8 cellular contexts compared by ENCODE assay signal in the genomic region with DNA sequence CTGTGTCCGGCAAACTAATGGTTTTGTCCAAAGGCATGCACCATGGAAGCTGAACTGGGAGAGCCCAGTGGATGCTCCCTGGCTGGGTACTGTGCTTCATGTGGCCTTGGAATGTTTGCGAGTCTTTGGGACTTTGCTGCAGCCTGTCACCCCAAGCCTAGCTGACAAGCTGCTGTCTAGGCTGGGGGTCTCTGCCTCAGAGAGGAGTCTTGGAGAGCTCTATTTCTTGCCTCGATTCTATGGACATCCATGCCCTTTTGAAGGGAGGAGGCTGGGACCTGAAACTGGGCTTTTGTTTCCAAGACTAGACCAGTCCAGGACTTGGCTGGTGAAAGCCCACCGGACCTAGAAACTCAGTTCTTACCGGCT. TPM values are rescaled to one million over a fixed set of nuclear protein-coding genes. Genes with fewer than 3 reads are reported as not detected.
DNase-seq lines count a peak whose midpoint lies in the region; ATAC-seq and TF ChIP-seq lines count a peak whose summit lies in the region.

No MANE protein-coding gene starts in this region.

- peak overlapping the region; percentile 79 for H3K4me3 ChIP-seq in right cardiac atrium (ENCODE audit: low read length)

- no peak overlapping the region for H3K27ac ChIP-seq in right cardiac atrium (ENCODE audit: low read length)

- H3K27me3 ChIP-seq in right cardiac atrium (ENCODE audit: control insufficient read depth, insufficient read depth), result no peaks in the 10 kb centered on the region

- POLR2A ChIA-PET in WTC11 (lab: Charles Lee), result interaction anchor here (0.9 kb wide), 1 partner anchor 296 kb away, joined by 7 read pairs; no protein-coding TSS in a partner anchor

- peaks cover 39% of the 10 kb centered on the region for H3K4me1 Mint-ChIP-seq in WTC11
- peaks cover 46% of the 10 kb centered on the region for H3K4me1 Mint-ChIP-seq in stimulated activated effector memory CD8-positive, alpha-beta T cell treated with anti-CD3 and anti-CD28 coated beads, Interleukin-12 subunit alpha, Interleukin-12 subunit beta, amount 100 ng/mL, for 72 hours

- H3K27ac Mint-ChIP-seq in WTC11, result no peak overlapping the region
- H3K27ac Mint-ChIP-seq in stimulated activated effector memory CD8-positive, alpha-beta T cell treated with anti-CD3 and anti-CD28 coated beads, Interleukin-12 subunit alpha, Interleukin-12 subunit beta, amount 100 ng/mL, for 72 hours, result peak overlapping the region; percentile 95

- in situ Hi-C loops in ACHN (cut with HindIII; ENCODE audit: low pct_ligation_motif_present, low pct_unique_long_range_greater_than_20kb, low sequenced_read_pairs), result no loop called here

- H3K4me1 ChIP-seq in right cardiac atrium (ENCODE audit: control insufficient read depth, insufficient read depth, low read length), result peaks cover 9% of the 10 kb centered on the region

- intact Hi-C loops in right cardiac atrium (cut with DNase I), result loop anchor here in 3 of 4 donors (10.0 kb wide), 2 partner anchors 418 to 588 kb away; no protein-coding TSS in a partner anchor

- no peaks in the 10 kb centered on the region for H3K9me3 ChIP-seq in right cardiac atrium (ENCODE audit: control insufficient read depth, low read length)

- DNase-seq in NCI-H82 (lab: John Stamatoyannopoulos, UW) (peak; percentile 52), NCI-H82 treated with DMSO at 0.1 percent for 48 hours (lab: John Stamatoyannopoulos, UW; ENCODE audit: unreplicated experiment) (no peak), WTC11 (ENCODE audit: low spot score) (no peak), right cardiac atrium (no peak), ACHN (no peak), cerebellum (ENCODE audit: low spot score) (no peak)
- DNase-seq in stimulated activated effector memory CD8-positive, alpha-beta T cell treated with anti-CD3 and anti-CD28 coated beads, Interleukin-12 subunit alpha, Interleukin-12 subunit beta, amount 100 ng/mL, for 72 hours (ENCODE audit: low spot score in 2 of 2), result no peak

- H3K36me3 Mint-ChIP-seq in WTC11, result peaks cover 23% of the 10 kb centered on the region
- H3K36me3 Mint-ChIP-seq in stimulated activated effector memory CD8-positive, alpha-beta T cell treated with anti-CD3 and anti-CD28 coated beads, Interleukin-12 subunit alpha, Interleukin-12 subunit beta, amount 100 ng/mL, for 72 hours, result peaks cover 54% of the 10 kb centered on the region

- H3K9me3 Mint-ChIP-seq in WTC11, result peaks cover 3% of the 10 kb centered on the region; the same call in 1 of the 2 replicates
- H3K9me3 Mint-ChIP-seq in stimulated activated effector memory CD8-positive, alpha-beta T cell treated with anti-CD3 and anti-CD28 coated beads, Interleukin-12 subunit alpha, Interleukin-12 subunit beta, amount 100 ng/mL, for 72 hours, result no peaks in the 10 kb centered on the region

- H3K4me3 Mint-ChIP-seq in WTC11, result peak overlapping the region; percentile 84
- H3K4me3 Mint-ChIP-seq in stimulated activated effector memory CD8-positive, alpha-beta T cell treated with anti-CD3 and anti-CD28 coated beads, Interleukin-12 subunit alpha, Interleukin-12 subunit beta, amount 100 ng/mL, for 72 hours, result peak overlapping the region; percentile 90

- H3K27me3 Mint-ChIP-seq in WTC11 (ENCODE audit: low read depth), result no peaks in the 10 kb centered on the region; the same call in 1 of the 2 replicates

- ATAC-seq in WTC11, result no peak
- ATAC-seq in right cardiac atrium, result no peak
- no peak for ATAC-seq in stimulated activated effector memory CD8-positive, alpha-beta T cell treated with anti-CD3 and anti-CD28 coated beads, Interleukin-12 subunit alpha, Interleukin-12 subunit beta, amount 100 ng/mL, for 72 hours
- no peak for ATAC-seq in HG02571 (IDR thresholded peaks at IDR 0.05; ENCODE audit: unreplicated experiment)

- no peak for TF ChIP-seq CTCF in WTC11 (IDR thresholded peaks at IDR 0.05)

- 62% methylated on average over 5 of the region's 5 CpGs for WGBS in right cardiac atrium

- CTCF ChIA-PET in WTC11 (lab: Charles Lee), result interaction anchor here (0.9 to 1.6 kb wide), 3 partner anchors 11 to 94 kb away, joined by 3 to 5 read pairs (median 5); no protein-coding TSS in a partner anchor

TF ChIP-seq in WTC11, 78 proteins besides CTCF, POLR2A, EP300 and RAD21 (continues in another document):
- TF ChIP-seq, protein P1, sequence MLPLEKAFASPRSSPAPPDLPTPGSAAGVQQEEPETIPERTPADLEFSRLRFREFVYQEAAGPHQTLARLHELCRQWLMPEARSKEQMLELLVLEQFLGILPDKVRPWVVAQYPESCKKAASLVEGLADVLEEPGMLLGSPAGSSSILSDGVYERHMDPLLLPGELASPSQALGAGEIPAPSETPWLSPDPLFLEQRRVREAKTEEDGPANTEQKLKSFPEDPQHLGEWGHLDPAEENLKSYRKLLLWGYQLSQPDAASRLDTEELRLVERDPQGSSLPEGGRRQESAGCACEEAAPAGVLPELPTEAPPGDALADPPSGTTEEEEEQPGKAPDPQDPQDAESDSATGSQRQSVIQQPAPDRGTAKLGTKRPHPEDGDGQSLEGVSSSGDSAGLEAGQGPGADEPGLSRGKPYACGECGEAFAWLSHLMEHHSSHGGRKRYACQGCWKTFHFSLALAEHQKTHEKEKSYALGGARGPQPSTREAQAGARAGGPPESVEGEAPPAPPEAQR (CRISPR knock-in tag; IDR thresholded peaks at IDR 0.05), result no peak
- TF ChIP-seq JUN (CRISPR knock-in tag; IDR thresholded peaks at IDR 0.05) (no peak), EMX1 (CRISPR knock-in tag; IDR thresholded peaks at IDR 0.05) (no peak), SMAD3 (CRISPR knock-in tag; IDR thresholded peaks at IDR 0.05; ENCODE audit: borderline replicate concordance) (no peak), ATF2 (CRISPR knock-in tag; IDR thresholded peaks at IDR 0.05; ENCODE audit: borderline replicate concordance, low read depth) (no peak)
- TF ChIP-seq, protein P2, sequence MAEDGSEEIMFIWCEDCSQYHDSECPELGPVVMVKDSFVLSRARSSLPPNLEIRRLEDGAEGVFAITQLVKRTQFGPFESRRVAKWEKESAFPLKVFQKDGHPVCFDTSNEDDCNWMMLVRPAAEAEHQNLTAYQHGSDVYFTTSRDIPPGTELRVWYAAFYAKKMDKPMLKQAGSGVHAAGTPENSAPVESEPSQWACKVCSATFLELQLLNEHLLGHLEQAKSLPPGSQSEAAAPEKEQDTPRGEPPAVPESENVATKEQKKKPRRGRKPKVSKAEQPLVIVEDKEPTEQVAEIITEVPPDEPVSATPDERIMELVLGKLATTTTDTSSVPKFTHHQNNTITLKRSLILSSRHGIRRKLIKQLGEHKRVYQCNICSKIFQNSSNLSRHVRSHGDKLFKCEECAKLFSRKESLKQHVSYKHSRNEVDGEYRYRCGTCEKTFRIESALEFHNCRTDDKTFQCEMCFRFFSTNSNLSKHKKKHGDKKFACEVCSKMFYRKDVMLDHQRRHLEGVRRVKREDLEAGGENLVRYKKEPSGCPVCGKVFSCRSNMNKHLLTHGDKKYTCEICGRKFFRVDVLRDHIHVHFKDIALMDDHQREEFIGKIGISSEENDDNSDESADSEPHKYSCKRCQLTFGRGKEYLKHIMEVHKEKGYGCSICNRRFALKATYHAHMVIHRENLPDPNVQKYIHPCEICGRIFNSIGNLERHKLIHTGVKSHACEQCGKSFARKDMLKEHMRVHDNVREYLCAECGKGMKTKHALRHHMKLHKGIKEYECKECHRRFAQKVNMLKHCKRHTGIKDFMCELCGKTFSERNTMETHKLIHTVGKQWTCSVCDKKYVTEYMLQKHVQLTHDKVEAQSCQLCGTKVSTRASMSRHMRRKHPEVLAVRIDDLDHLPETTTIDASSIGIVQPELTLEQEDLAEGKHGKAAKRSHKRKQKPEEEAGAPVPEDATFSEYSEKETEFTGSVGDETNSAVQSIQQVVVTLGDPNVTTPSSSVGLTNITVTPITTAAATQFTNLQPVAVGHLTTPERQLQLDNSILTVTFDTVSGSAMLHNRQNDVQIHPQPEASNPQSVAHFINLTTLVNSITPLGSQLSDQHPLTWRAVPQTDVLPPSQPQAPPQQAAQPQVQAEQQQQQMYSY (CRISPR knock-in tag; IDR thresholded peaks at IDR 0.05), result no peak
- TF ChIP-seq, protein P3, sequence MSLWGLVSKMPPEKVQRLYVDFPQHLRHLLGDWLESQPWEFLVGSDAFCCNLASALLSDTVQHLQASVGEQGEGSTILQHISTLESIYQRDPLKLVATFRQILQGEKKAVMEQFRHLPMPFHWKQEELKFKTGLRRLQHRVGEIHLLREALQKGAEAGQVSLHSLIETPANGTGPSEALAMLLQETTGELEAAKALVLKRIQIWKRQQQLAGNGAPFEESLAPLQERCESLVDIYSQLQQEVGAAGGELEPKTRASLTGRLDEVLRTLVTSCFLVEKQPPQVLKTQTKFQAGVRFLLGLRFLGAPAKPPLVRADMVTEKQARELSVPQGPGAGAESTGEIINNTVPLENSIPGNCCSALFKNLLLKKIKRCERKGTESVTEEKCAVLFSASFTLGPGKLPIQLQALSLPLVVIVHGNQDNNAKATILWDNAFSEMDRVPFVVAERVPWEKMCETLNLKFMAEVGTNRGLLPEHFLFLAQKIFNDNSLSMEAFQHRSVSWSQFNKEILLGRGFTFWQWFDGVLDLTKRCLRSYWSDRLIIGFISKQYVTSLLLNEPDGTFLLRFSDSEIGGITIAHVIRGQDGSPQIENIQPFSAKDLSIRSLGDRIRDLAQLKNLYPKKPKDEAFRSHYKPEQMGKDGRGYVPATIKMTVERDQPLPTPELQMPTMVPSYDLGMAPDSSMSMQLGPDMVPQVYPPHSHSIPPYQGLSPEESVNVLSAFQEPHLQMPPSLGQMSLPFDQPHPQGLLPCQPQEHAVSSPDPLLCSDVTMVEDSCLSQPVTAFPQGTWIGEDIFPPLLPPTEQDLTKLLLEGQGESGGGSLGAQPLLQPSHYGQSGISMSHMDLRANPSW (CRISPR knock-in tag; conservative IDR thresholded peaks at IDR 0.05; ENCODE audit: low read depth), result no peak

RNA-seq across cellular contexts. Expression of gene MARS2, which starts 1.7 kb away (rescaled TPM):
- total RNA-seq in WTC11 (2021) (24.8 to 32.2 TPM (median 25.6 TPM) in 3 replicates), right cardiac atrium (1 to 10 TPM; 4.6 to 7.7 (median 5.6) TPM), cerebellum (11.3 TPM)
- polyA plus RNA-seq in right cardiac atrium, result 3.2 TPM

RNA-seq across cellular contexts. Expression of gene RFTN2, which starts 31.4 kb away (rescaled TPM):
- 1.1 to 1.9 TPM (median 1.5 TPM) in 3 replicates for total RNA-seq in WTC11 (2021)
- total RNA-seq in right cardiac atrium, result 1 to 10 TPM; 3.0 to 9.8 (median 9.2) TPM
- 3.1 TPM for polyA plus RNA-seq in right cardiac atrium
- 50.2 TPM for total RNA-seq in cerebellum
